1 cellular context compared by ENCODE assay signal in the genomic region with DNA sequence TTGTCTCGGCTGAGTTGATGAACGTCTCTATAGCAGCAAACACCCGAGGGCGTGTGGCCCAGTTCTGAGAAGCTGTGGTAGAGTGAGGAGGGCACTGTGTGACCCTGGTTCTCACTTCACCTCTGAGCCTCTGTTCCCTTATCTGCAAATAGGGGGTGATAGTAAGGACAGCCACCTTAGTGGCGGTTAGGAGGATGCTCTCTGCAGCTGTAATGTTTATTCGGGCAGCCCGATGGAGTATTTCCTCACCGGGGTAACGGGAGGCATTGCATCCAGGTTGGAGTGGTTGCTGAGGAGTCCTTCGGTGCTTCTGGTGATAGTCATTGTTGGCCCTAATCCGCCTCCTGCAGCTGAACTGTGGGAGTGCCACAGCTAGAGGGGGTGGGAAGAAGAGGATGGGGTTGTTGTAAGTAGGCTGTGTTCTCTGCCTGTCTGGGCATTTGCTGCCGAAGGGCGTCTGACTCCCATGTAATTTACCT.
TF ChIP-seq lines count a peak whose summit lies in the region.

No MANE protein-coding gene starts in this region.

TF ChIP-seq in K562, 482 proteins besides CTCF, POLR2A, EP300 and RAD21 (continued from another document):
- TF ChIP-seq, protein P1, sequence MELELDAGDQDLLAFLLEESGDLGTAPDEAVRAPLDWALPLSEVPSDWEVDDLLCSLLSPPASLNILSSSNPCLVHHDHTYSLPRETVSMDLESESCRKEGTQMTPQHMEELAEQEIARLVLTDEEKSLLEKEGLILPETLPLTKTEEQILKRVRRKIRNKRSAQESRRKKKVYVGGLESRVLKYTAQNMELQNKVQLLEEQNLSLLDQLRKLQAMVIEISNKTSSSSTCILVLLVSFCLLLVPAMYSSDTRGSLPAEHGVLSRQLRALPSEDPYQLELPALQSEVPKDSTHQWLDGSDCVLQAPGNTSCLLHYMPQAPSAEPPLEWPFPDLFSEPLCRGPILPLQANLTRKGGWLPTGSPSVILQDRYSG (tag; conservative IDR thresholded peaks at IDR 0.05; ENCODE audit: low read depth), result no peak
- no peak for TF ChIP-seq SIN3A (IDR thresholded peaks at IDR 0.05; ENCODE audit: borderline replicate concordance in 2 of 2, control insufficient read depth in 1 of 2, low read depth in 2 of 2, low read length in 2 of 2)
- TF ChIP-seq DIDO1 (tag; IDR thresholded peaks at IDR 0.05; ENCODE audit: low read depth), result no peak
- TF ChIP-seq, protein P2, sequence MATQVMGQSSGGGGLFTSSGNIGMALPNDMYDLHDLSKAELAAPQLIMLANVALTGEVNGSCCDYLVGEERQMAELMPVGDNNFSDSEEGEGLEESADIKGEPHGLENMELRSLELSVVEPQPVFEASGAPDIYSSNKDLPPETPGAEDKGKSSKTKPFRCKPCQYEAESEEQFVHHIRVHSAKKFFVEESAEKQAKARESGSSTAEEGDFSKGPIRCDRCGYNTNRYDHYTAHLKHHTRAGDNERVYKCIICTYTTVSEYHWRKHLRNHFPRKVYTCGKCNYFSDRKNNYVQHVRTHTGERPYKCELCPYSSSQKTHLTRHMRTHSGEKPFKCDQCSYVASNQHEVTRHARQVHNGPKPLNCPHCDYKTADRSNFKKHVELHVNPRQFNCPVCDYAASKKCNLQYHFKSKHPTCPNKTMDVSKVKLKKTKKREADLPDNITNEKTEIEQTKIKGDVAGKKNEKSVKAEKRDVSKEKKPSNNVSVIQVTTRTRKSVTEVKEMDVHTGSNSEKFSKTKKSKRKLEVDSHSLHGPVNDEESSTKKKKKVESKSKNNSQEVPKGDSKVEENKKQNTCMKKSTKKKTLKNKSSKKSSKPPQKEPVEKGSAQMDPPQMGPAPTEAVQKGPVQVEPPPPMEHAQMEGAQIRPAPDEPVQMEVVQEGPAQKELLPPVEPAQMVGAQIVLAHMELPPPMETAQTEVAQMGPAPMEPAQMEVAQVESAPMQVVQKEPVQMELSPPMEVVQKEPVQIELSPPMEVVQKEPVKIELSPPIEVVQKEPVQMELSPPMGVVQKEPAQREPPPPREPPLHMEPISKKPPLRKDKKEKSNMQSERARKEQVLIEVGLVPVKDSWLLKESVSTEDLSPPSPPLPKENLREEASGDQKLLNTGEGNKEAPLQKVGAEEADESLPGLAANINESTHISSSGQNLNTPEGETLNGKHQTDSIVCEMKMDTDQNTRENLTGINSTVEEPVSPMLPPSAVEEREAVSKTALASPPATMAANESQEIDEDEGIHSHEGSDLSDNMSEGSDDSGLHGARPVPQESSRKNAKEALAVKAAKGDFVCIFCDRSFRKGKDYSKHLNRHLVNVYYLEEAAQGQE (CRISPR knock-in tag; IDR thresholded peaks at IDR 0.05; ENCODE audit: low read depth), result no peak
- TF ChIP-seq TBP (optimal IDR thresholded peaks at IDR 0.05; ENCODE audit: low read depth, low read length), result peak; percentile 21
- no peak for TF ChIP-seq GATA2 (CRISPR knock-in tag; IDR thresholded peaks at IDR 0.05)
- TF ChIP-seq DPF2 (IDR thresholded peaks at IDR 0.05), result no peak
- TF ChIP-seq CTBP1 (IDR thresholded peaks at IDR 0.05; ENCODE audit: borderline replicate concordance), result 0 out of 2 replicates have a peak, but pooled peaks have one; percentile 26
- TF ChIP-seq CBFA2T3 (IDR thresholded peaks at IDR 0.05), result peak; percentile 42; the same call in 1 of the 2 replicates
- TF ChIP-seq EGR1 (conservative IDR thresholded peaks at IDR 0.05), result peak; percentile 35
- no peak for TF ChIP-seq ZNF707 (CRISPR knock-in tag; conservative IDR thresholded peaks at IDR 0.05)
- TF ChIP-seq RBFOX2 (IDR thresholded peaks at IDR 0.05; ENCODE audit: low read depth, low read length), result no peak
- TF ChIP-seq NFE2L1 (tag; IDR thresholded peaks at IDR 0.05; ENCODE audit: borderline replicate concordance, low read depth), result no peak
